In genomic region chr5:159031915-159032314, GRCh38 we compare ENCODE assay signal across 26 cellular contexts.
A peak's percentile ranks its signal among the peaks of the same experiment; 100 is the strongest.
DNase-seq lines count a peak whose midpoint lies in the region; ATAC-seq and TF ChIP-seq lines count a peak whose summit lies in the region.
"Had no signal": no experiment of that assay in that cellular context is flagged by ENCODE, and none has a peak within 500 bp of the region (broad histone marks: within the 10 kb centered on the region; RNA-seq: fewer than 3 reads in every experiment).

No MANE protein-coding gene starts in this region.

- H2AFZ ChIP-seq in OCI-LY1 (ENCODE audit: low read length) (no peak overlapping the region), hepatocyte (no peak overlapping the region)

- H4K20me1 ChIP-seq in OCI-LY1 (ENCODE audit: insufficient read depth, low read length) (no peaks in the 10 kb centered on the region), hepatocyte (ENCODE audit: insufficient read depth, poor library complexity, severe bottlenecking) (no peaks in the 10 kb centered on the region)

- no peaks in the 10 kb centered on the region for H3F3A ChIP-seq in OCI-LY1 (ENCODE audit: insufficient read depth, low read length)

- ATAC-seq in GM19351 (IDR thresholded peaks at IDR 0.05; ENCODE audit: unreplicated experiment), result no peak
- ATAC-seq: K562, right lobe of liver had no signal

- 0 out of 2 replicates have a peak, but pooled peaks cover 6% of the 10 kb centered on the region for H3K36me3 ChIP-seq in OCI-LY1 (ENCODE audit: insufficient read depth, low read length)
- no peaks in the 10 kb centered on the region for H3K36me3 ChIP-seq in hepatocyte (replicated peaks; ENCODE audit: insufficient read depth, low read depth)
- H3K36me3 ChIP-seq in subcutaneous abdominal adipose tissue (ENCODE audit: control insufficient read depth in 5 of 5, insufficient read depth in 5 of 5, low read length in 5 of 5), result peaks cover 0 to 13% (median 4%) of the 10 kb centered on the region in 5 donors
- H3K36me3 ChIP-seq: right lobe of liver, spleen, stomach, tibial nerve had no signal

- H3K4me1 ChIP-seq in OCI-LY1 (ENCODE audit: insufficient read depth, low read length, severe bottlenecking) (peaks cover 76% of the 10 kb centered on the region), hepatocyte (ENCODE audit: insufficient read depth) (no peaks in the 10 kb centered on the region), subcutaneous abdominal adipose tissue (ENCODE audit: control insufficient read depth in 5 of 5, insufficient read depth in 5 of 5, low read length in 5 of 5) (peaks cover 10 to 71% (median 69%) of the 10 kb centered on the region in 5 donors)
- H3K4me1 ChIP-seq: Caco-2 had no signal

- H3K27me3 ChIP-seq in OCI-LY1 (ENCODE audit: insufficient read depth, low read length) (no peaks in the 10 kb centered on the region), hepatocyte (no peaks in the 10 kb centered on the region), subcutaneous abdominal adipose tissue (ENCODE audit: control insufficient read depth in 5 of 5, insufficient read depth in 4 of 5, low read length in 5 of 5) (no peaks in the 10 kb centered on the region)
- H3K27me3 ChIP-seq: right lobe of liver, spleen, stomach, tibial nerve had no signal

- H3K9me3 ChIP-seq in OCI-LY1 (ENCODE audit: low read length) (no peaks in the 10 kb centered on the region), hepatocyte (ENCODE audit: low read depth) (no peaks in the 10 kb centered on the region), subcutaneous abdominal adipose tissue (ENCODE audit: control insufficient read depth in 5 of 5, low read length in 5 of 5) (no peaks in the 10 kb centered on the region)
- H3K9me3 ChIP-seq: Caco-2, right lobe of liver, spleen, stomach, tibial nerve had no signal

- H3K9me2 ChIP-seq in OCI-LY1 (ENCODE audit: low read depth, low read length) (no peaks in the 10 kb centered on the region), hepatocyte (replicated peaks; ENCODE audit: insufficient read depth) (no peaks in the 10 kb centered on the region)

- TF ChIP-seq CTCF in GM12865 (IDR thresholded peaks at IDR 0.05; ENCODE audit: insufficient read depth, low read depth, low read length, missing control alignments), result no peak
- no peak for TF ChIP-seq CTCF in OCI-LY1 (IDR thresholded peaks at IDR 0.05; ENCODE audit: low read length)
- no peak for TF ChIP-seq CTCF in hepatocyte (IDR thresholded peaks at IDR 0.05; ENCODE audit: poor library complexity)

- WGBS in hepatocyte (ENCODE audit: low lambda C conversion rate, missing lambda C conversion rate), result 93% methylated on average over 3 of the region's 3 CpGs

- H3K4me3 ChIP-seq in GM12865 (ENCODE audit: low read depth, low read length) (peak overlapping the region; percentile 41), OCI-LY1 (ENCODE audit: low read depth, low read length, poor library complexity, severe bottlenecking) (peak overlapping the region; percentile 11), hepatocyte (no peak overlapping the region), subcutaneous abdominal adipose tissue (ENCODE audit: low read depth in 1 of 5, low read length in 5 of 5) (no peak overlapping the region)
- H3K4me3 ChIP-seq: K562, right lobe of liver, spleen, stomach, tibial nerve had no signal

- peak overlapping the region; percentile 68 for H3K27ac ChIP-seq in OCI-LY1 (ENCODE audit: low read depth, low read length, poor library complexity, severe bottlenecking)
- no peak overlapping the region for H3K27ac ChIP-seq in hepatocyte
- H3K27ac ChIP-seq in subcutaneous abdominal adipose tissue (ENCODE audit: low read depth, low read length), result peak overlapping the region; percentile 86
- H3K27ac ChIP-seq: right lobe of liver, RWPE1 had no signal

- H3K9ac ChIP-seq in OCI-LY1 (ENCODE audit: low read length), result peak overlapping the region; percentile 24; the same call in 1 of the 2 replicates
- peak overlapping the region in 1 of 5 donors; percentile 24 for H3K9ac ChIP-seq in subcutaneous abdominal adipose tissue (ENCODE audit: low read length in 5 of 5)

- H3K4me2 ChIP-seq in OCI-LY1 (ENCODE audit: low read length) (peak overlapping the region; percentile 31), hepatocyte (peak overlapping the region; percentile 20)

- peaks cover 64% of the 10 kb centered on the region for H3K79me2 ChIP-seq in OCI-LY1 (ENCODE audit: insufficient read depth, low read length)
- no peaks in the 10 kb centered on the region for H3K79me2 ChIP-seq in hepatocyte

- DNase-seq in GM12865 (ENCODE audit: low read depth) (no peak), hepatocyte (ENCODE audit: low spot score) (no peak), midbrain (lab: John Stamatoyannopoulos, UW) (no peak), NCI-H510A treated with DMSO at 0.1 percent for 48 hours (lab: John Stamatoyannopoulos, UW) (no peak)
- DNase-seq in activated effector memory CD4-positive, alpha-beta T cell treated with Interleukin-2 at 50 U/mL for 16 hours, result no peak
- DNase-seq: activated naive CD4-positive, alpha-beta T cell treated with anti-CD3 and anti-CD28 coated beads, Interleukin-2, amount 50 U/mL, for 16 hours; Caco-2; GDM1; GOT3; HFFc6; hypothalamus; mammary epithelial cell; NCI-H1092; NCI-H1694 treated with DMSO at 0.1 percent for 48 hours; posterior cingulate gyrus; right lobe of liver; spleen; stimulated activated CD8-positive, alpha-beta memory T cell treated with anti-CD3 and anti-CD28 coated beads, Interleukin-4, amount 100 ng/mL, for 48 hours; stomach; T-helper 1 cell had no signal

Comparison
In these comparisons a context has a peak if more than half of its experiments do, and no peak if none do; other contexts are left out.
1. H3K4me3 ChIP-seq: peak in GM12865 (single experiment) and OCI-LY1 (single experiment); none in hepatocyte (single experiment) and subcutaneous abdominal adipose tissue (0 of 5).